9 cellular contexts compared by ENCODE assay signal in the genomic region with DNA sequence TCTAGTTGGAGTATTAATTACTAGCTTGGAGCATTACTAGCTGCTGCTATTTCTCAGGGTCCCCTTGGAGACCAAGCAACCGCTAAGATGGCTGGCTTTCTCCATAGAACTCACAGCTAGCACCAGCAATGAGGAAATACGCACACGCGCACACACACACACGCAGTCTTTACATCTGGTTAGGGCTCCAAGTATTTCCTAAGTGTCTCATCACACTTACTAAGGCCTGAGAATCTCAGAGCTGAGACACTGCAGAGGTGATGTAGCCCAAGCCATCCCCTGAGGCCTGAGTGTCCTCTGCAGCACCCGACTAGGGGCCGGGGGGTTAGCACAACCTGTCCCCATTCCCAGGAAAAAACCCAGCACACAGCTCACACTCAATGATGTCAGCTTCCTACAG. TPM values are rescaled to one million over a fixed set of nuclear protein-coding genes. Genes with fewer than 3 reads are reported as not detected.
DNase-seq lines count a peak whose midpoint lies in the region; ATAC-seq and TF ChIP-seq lines count a peak whose summit lies in the region.
"Had no signal": no experiment of that assay in that cellular context is flagged by ENCODE, and none has a peak within 500 bp of the region (broad histone marks: within the 10 kb centered on the region; RNA-seq: fewer than 3 reads in every experiment).

No MANE protein-coding gene starts in this region.

- DNase-seq in Peyer's patch, result no peak
- no peak for DNase-seq in epithelial cell of prostate (ENCODE audit: low read depth, low spot score)
- peak; percentile 31 for DNase-seq in skeletal muscle cell (ENCODE audit: low read depth)
- DNase-seq in nucleus accumbens (lab: John Stamatoyannopoulos, UW), result no peak
- DNase-seq: NCI-H1048 had no signal

- H3K27ac ChIP-seq in DOHH2 (ENCODE audit: low read depth, low read length) (peak overlapping the region; percentile 63), Peyer's patch (peak overlapping the region; percentile 8 to 67 (median 56)), epithelial cell of prostate (peak overlapping the region; percentile 69)

- no peak for TF ChIP-seq CTCF in DOHH2 (IDR thresholded peaks at IDR 0.05; ENCODE audit: low read depth, low read length, poor library complexity, severe bottlenecking)
- TF ChIP-seq CTCF in Peyer's patch (IDR thresholded peaks at IDR 0.05), result no peak

- H3F3A ChIP-seq in DOHH2 (ENCODE audit: control insufficient read depth, insufficient read depth), result peaks cover 27% of the 10 kb centered on the region

- H3K79me2 ChIP-seq in DOHH2 (ENCODE audit: control insufficient read depth, low read length), result peaks cover 95% of the 10 kb centered on the region

- no peaks in the 10 kb centered on the region; the same call in 1 of the 2 replicates for H4K20me1 ChIP-seq in DOHH2 (ENCODE audit: control insufficient read depth, insufficient read depth, low read depth, low read length)

- H3K4me1 ChIP-seq in DOHH2 (ENCODE audit: control insufficient read depth, low read length) (peaks cover 97% of the 10 kb centered on the region), Peyer's patch (peaks cover 5 to 37% (median 10%) of the 10 kb centered on the region in 4 donors)

- peak overlapping the region; percentile 65 for H3K4me2 ChIP-seq in DOHH2 (ENCODE audit: low read length)

- H3K27me3 ChIP-seq in DOHH2 (ENCODE audit: control insufficient read depth, low read length), result no peaks in the 10 kb centered on the region
- H3K27me3 ChIP-seq in Peyer's patch, result no peaks in the 10 kb centered on the region

- no peaks in the 10 kb centered on the region for H3K9me2 ChIP-seq in DOHH2 (replicated peaks; ENCODE audit: control insufficient read depth, low read length)

- no peaks in the 10 kb centered on the region for H3K9me3 ChIP-seq in DOHH2 (ENCODE audit: control insufficient read depth, insufficient read depth, low read length)
- no peaks in the 10 kb centered on the region for H3K9me3 ChIP-seq in Peyer's patch

- ATAC-seq in HG02678 (IDR thresholded peaks at IDR 0.05; ENCODE audit: unreplicated experiment), result no peak
- ATAC-seq in HG03378 (IDR thresholded peaks at IDR 0.05; ENCODE audit: unreplicated experiment), result no peak
- ATAC-seq in HG02884 (IDR thresholded peaks at IDR 0.05; ENCODE audit: unreplicated experiment), result no peak

- no peak overlapping the region; the same call in 1 of the 2 replicates for H3K4me3 ChIP-seq in DOHH2 (ENCODE audit: low read length)
- no peak overlapping the region for H3K4me3 ChIP-seq in Peyer's patch
- H3K4me3 ChIP-seq in skeletal muscle cell (ENCODE audit: low read depth, low read length), result no peak overlapping the region

- H3K36me3 ChIP-seq in DOHH2 (ENCODE audit: control insufficient read depth, low read length) (peaks cover 84% of the 10 kb centered on the region), Peyer's patch (no peaks in the 10 kb centered on the region)

- no peak for TF ChIP-seq POLR2A in Peyer's patch (IDR thresholded peaks at IDR 0.05)

RNA-seq across cellular contexts. Expression of gene ITPKB, which starts 42.5 kb away (rescaled TPM):
- total RNA-seq in Peyer's patch, result 10 to 100 TPM in 3 of 4 donors, 1 to 10 TPM in 1; 9.5 to 36.3 (median 23.0) TPM
